Comparison of ENCODE assay signal across 8 cellular contexts in genomic region chr9:97168174-97168573, GRCh38.
A peak's percentile ranks its signal among the peaks of the same experiment; 100 is the strongest.
DNase-seq lines count a peak whose midpoint lies in the region; ATAC-seq, FAIRE-seq and TF ChIP-seq lines count a peak whose summit lies in the region.
"Not testable (repeated sequence)": the region's sequence is repeated elsewhere in the genome, so short reads cannot be mapped to it uniquely, and the experiment has no call there.

No MANE protein-coding gene starts in this region.

- H4K20me1 ChIP-seq in astrocyte (ENCODE audit: insufficient read depth, low read length), result not testable (repeated sequence)

- H3K27me3 ChIP-seq in Caco-2 (replicated peaks; ENCODE audit: control insufficient read depth, insufficient read depth, low read length); astrocyte (ENCODE audit: insufficient read depth, low read length): not testable (repeated sequence)

- not testable (repeated sequence) for H3K9me3 ChIP-seq in Caco-2; astrocyte (ENCODE audit: insufficient read depth, low read depth, low read length)

- not testable (repeated sequence) for TF ChIP-seq CTCF in Caco-2 (IDR thresholded peaks at IDR 0.05; ENCODE audit: insufficient read depth in 1 of 2, low read depth in 1 of 2, low read length in 1 of 2, severe bottlenecking in 1 of 2, unreplicated experiment in 1 of 2); HFF-Myc (IDR thresholded peaks at IDR 0.05; ENCODE audit: low read depth, low read length, missing control alignments); astrocyte (IDR thresholded peaks at IDR 0.05; ENCODE audit: insufficient read depth, low read depth, low read length)

- CTCF ChIA-PET in Caco-2 (lab: Charles Lee), result not testable (repeated sequence)

- H3K4me2 ChIP-seq in astrocyte (ENCODE audit: low read length), result not testable (repeated sequence)

- H3K36me3 ChIP-seq in Caco-2 (ENCODE audit: control insufficient read depth, insufficient read depth, low read length); astrocyte (ENCODE audit: insufficient read depth, low read length): not testable (repeated sequence)

- H3K36me3 Mint-ChIP-seq in Caco-2 (ENCODE audit: insufficient read depth, unreplicated experiment); astrocyte (ENCODE audit: low read depth, unreplicated experiment); stimulated activated naive B cell treated with anti-CD40 and anti-IgM and Interleukin-4, amounts not matched to agents 10 μg/mL and 1 μg/mL and 100 μg/mL, for 72 hours: not testable (repeated sequence)

- peak in 1 of 2 donors; percentile 27 for ATAC-seq in stimulated activated naive B cell treated with anti-CD40 and anti-IgM and Interleukin-4, amounts not matched to agents 10 μg/mL and 1 μg/mL and 100 μg/mL, for 72 hours (replicated peaks)

- not testable (repeated sequence) for H3K9ac ChIP-seq in astrocyte (ENCODE audit: low read length)

- BruUV-seq in Caco-2 (replicated peaks; lab: Mats Ljungman, UMichigan), result not testable (repeated sequence)

- POLR2A ChIA-PET in Caco-2 (lab: Charles Lee), result not testable (repeated sequence)

- H3K27me3 Mint-ChIP-seq in Caco-2 (ENCODE audit: insufficient read depth, unreplicated experiment); astrocyte (ENCODE audit: low read depth, unreplicated experiment); stimulated activated naive B cell treated with anti-CD40 and anti-IgM and Interleukin-4, amounts not matched to agents 10 μg/mL and 1 μg/mL and 100 μg/mL, for 72 hours: not testable (repeated sequence)

- not testable (repeated sequence) for H3K4me1 Mint-ChIP-seq in Caco-2 (ENCODE audit: low read depth, unreplicated experiment); astrocyte (ENCODE audit: low read depth, unreplicated experiment); stimulated activated naive B cell treated with anti-CD40 and anti-IgM and Interleukin-4, amounts not matched to agents 10 μg/mL and 1 μg/mL and 100 μg/mL, for 72 hours

- not testable (repeated sequence) for H3K27ac Mint-ChIP-seq in Caco-2 (ENCODE audit: unreplicated experiment)
- peak overlapping the region; percentile 0 for H3K27ac Mint-ChIP-seq in astrocyte (ENCODE audit: unreplicated experiment)
- H3K27ac Mint-ChIP-seq in stimulated activated naive B cell treated with anti-CD40 and anti-IgM and Interleukin-4, amounts not matched to agents 10 μg/mL and 1 μg/mL and 100 μg/mL, for 72 hours, result peak overlapping the region; percentile 60

- FAIRE-seq in astrocyte (lab: Jason Lieb, UNC), result not testable (repeated sequence)

- not testable (repeated sequence) for H3K79me2 ChIP-seq in astrocyte (ENCODE audit: insufficient read depth, low read length)

- intact Hi-C loops in Caco-2 (cut with micrococcal nuclease; ENCODE audit: unreplicated experiment), result not testable (repeated sequence)

- not testable (repeated sequence) for H3K4me3 ChIP-seq in Caco-2 (ENCODE audit: low read depth, low read length); HFF-Myc (replicated peaks; ENCODE audit: low read depth, low read length); astrocyte (ENCODE audit: insufficient read depth, low read depth, low read length)

- DNase-seq in Caco-2 (peak; percentile 9 to 49), HFF-Myc (ENCODE audit: extremely low read depth, low read depth) (peak; percentile 41), NCI-H1105 (lab: John Stamatoyannopoulos, UW) (peak; percentile 4), OCI-M1 (lab: John Stamatoyannopoulos, UW) (peak; percentile 42), epithelial cell of prostate (ENCODE audit: low read depth, low spot score) (peak; percentile 5), iris pigment epithelial cell (ENCODE audit: low read depth) (peak; percentile 2)
- DNase-seq in astrocyte (ENCODE audit: low read depth); stimulated activated naive B cell treated with anti-CD40 and anti-IgM and Interleukin-4, amounts not matched to agents 10 μg/mL and 1 μg/mL and 100 μg/mL, for 72 hours: not testable (repeated sequence)

- H3K4me3 Mint-ChIP-seq in Caco-2 (ENCODE audit: unreplicated experiment); astrocyte (ENCODE audit: unreplicated experiment); stimulated activated naive B cell treated with anti-CD40 and anti-IgM and Interleukin-4, amounts not matched to agents 10 μg/mL and 1 μg/mL and 100 μg/mL, for 72 hours: not testable (repeated sequence)

- H3K4me1 ChIP-seq in Caco-2; astrocyte (ENCODE audit: insufficient read depth, low read length): not testable (repeated sequence)

- not testable (repeated sequence) for H3K27ac ChIP-seq in astrocyte (ENCODE audit: low read depth, low read length); epithelial cell of prostate

- not testable (repeated sequence) for H2AFZ ChIP-seq in astrocyte (ENCODE audit: low read depth, low read length)

- peaks cover 22% of the 10 kb centered on the region for H3K9me3 Mint-ChIP-seq in Caco-2 (ENCODE audit: unreplicated experiment)
- not testable (repeated sequence) for H3K9me3 Mint-ChIP-seq in astrocyte (ENCODE audit: unreplicated experiment); stimulated activated naive B cell treated with anti-CD40 and anti-IgM and Interleukin-4, amounts not matched to agents 10 μg/mL and 1 μg/mL and 100 μg/mL, for 72 hours
